Comparison of ENCODE assay signal across 8 cellular contexts in the genomic region with DNA sequence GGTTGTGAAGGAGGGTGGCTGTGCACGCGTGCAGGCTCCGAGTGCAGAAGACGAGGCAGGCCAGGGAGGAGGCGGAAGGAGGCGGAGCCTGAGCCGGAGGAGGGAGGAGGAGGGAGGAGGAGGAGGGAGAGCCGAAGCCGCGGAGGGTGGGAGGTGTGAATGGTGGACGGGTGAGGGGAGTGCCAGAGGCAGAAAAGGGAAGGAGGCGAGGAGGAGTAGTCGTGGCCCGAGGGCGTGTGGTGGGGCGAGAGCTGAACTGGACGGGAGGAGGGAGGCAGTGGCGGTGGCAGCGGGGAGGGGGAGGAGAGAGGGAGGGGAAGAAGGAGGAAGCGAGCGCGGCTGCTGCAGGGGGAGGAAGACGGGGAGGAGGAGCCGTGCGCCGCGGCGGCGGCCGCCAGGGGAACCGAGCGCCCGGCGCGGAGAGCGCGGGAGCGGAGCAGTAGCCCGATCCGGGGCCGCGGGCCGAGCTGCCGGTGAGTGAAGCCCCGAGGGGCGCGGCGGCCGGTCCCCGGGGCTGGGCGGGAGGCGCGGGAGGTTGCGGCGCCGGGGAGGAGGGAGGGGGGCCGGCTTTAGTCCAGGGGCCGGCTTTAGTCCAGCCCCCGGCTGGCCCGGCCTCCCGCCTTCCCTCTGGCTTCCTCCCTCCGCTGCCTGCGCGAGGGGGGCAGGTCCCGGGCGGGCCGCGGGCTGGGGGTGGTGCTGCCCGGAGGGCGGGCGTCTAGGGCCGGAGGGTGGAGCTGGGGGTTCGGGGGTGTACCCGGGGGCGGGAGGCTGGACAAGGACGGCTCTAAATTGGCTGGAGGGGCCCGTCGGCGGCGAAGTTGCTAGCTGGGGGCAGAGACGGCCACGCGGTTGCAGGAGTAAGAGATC. TPM values are rescaled to one million over a fixed set of nuclear protein-coding genes. Genes with fewer than 3 reads are reported as not detected.
DNase-seq lines count a peak whose midpoint lies in the region; ATAC-seq and TF ChIP-seq lines count a peak whose summit lies in the region.

TSS of gene TMEM164 (plus strand) at position 815 of the 867 bp plus-strand sequence. CDS start 661 bp downstream, outside the sequence.

- H3K36me3 Mint-ChIP-seq in Calu3 (ENCODE audit: insufficient read depth, unreplicated experiment), result peaks cover 29% of the 10 kb centered on the region

- peaks cover 31% of the 10 kb centered on the region for H3K79me2 ChIP-seq in PC-3 (ENCODE audit: low read length)

- no peaks in the 10 kb centered on the region for H3K9me3 Mint-ChIP-seq in Calu3 (ENCODE audit: low read depth, unreplicated experiment)

- peaks cover 19% of the 10 kb centered on the region for H3K27me3 ChIP-seq in HUES6 (ENCODE audit: control insufficient read depth, insufficient read depth, low read length)
- H3K27me3 ChIP-seq in PC-3 (ENCODE audit: low read length), result no peaks in the 10 kb centered on the region
- H3K27me3 ChIP-seq in esophagus (ENCODE audit: control insufficient read depth in 1 of 2, insufficient read depth in 2 of 2, low read length in 2 of 2), result no peaks in the 10 kb centered on the region
- peaks cover 0 to 6% of the 10 kb centered on the region in 2 donors for H3K27me3 ChIP-seq in muscle layer of colon (ENCODE audit: control insufficient read depth in 1 of 2, insufficient read depth in 2 of 2, low read length in 2 of 2)

- ATAC-seq in GM21390 (IDR thresholded peaks at IDR 0.05; ENCODE audit: unreplicated experiment) (peak; percentile 89), PC-3 (peak; percentile 76)

- intact Hi-C loops in Calu3 (cut with micrococcal nuclease; ENCODE audit: unreplicated experiment), result no loop called here
- intact Hi-C loops in PC-3 (cut with micrococcal nuclease), result loop anchor here (1.0 to 10.0 kb wide), 3 partner anchors 90 to 412 kb away; no protein-coding TSS in a partner anchor

- TF ChIP-seq CTCF in Calu3 (IDR thresholded peaks at IDR 0.05; ENCODE audit: unreplicated experiment) (no peak), PC-3 (conservative IDR thresholded peaks at IDR 0.05; ENCODE audit: low read depth, low read length) (no peak)

- BruUV-seq in Calu3 (replicated peaks; lab: Mats Ljungman, UMichigan) (no TSS peak), PC-3 (replicated peaks; lab: Mats Ljungman, UMichigan) (no TSS peak)

- no peak within 1 kb of the TSS; the same call in 1 of the 2 replicates for H3K27ac ChIP-seq in HUES6 (ENCODE audit: low read depth, low read length)
- H3K27ac ChIP-seq in PC-3 (ENCODE audit: low read length), result peak within 1 kb of the TSS; percentile 23
- peak within 1 kb of the TSS; percentile 86 to 91 for H3K27ac ChIP-seq in esophagus (ENCODE audit: low read depth in 2 of 2, low read length in 1 of 2)
- peak within 1 kb of the TSS; percentile 73 for H3K27ac ChIP-seq in muscle layer of colon (ENCODE audit: low read depth, low read length)

- peaks cover 39% of the 10 kb centered on the region for H3K4me1 Mint-ChIP-seq in Calu3 (ENCODE audit: low read depth, unreplicated experiment)

- peak within 1 kb of the TSS; percentile 98 for H3K4me2 ChIP-seq in PC-3 (ENCODE audit: low read length)

- H4K20me1 ChIP-seq in PC-3 (ENCODE audit: low read length), result no peaks in the 10 kb centered on the region

- peak within 1 kb of the TSS; percentile 89 for H3K27ac Mint-ChIP-seq in Calu3 (ENCODE audit: unreplicated experiment)

- H3K4me1 ChIP-seq in HUES6 (ENCODE audit: control insufficient read depth, insufficient read depth, low read length) (peaks cover 32% of the 10 kb centered on the region), PC-3 (ENCODE audit: insufficient read depth, low read length) (peaks cover 31% of the 10 kb centered on the region), esophagus (ENCODE audit: control insufficient read depth in 2 of 2, insufficient read depth in 2 of 2, low read length in 1 of 2) (peaks cover 0 to 2% of the 10 kb centered on the region in 2 donors), muscle layer of colon (ENCODE audit: insufficient read depth, low read length) (peaks cover 11% of the 10 kb centered on the region)

- H2AFZ ChIP-seq in PC-3 (ENCODE audit: low read length), result peak within 1 kb of the TSS; percentile 90

- peak within 1 kb of the TSS; percentile 91 for H3K4me3 Mint-ChIP-seq in Calu3 (ENCODE audit: low read depth, unreplicated experiment)

- H3F3A ChIP-seq in PC-3 (ENCODE audit: low read length, unreplicated experiment), result no peaks in the 10 kb centered on the region

- H3K36me3 ChIP-seq in HUES6 (ENCODE audit: control insufficient read depth, insufficient read depth, low read length) (no peaks in the 10 kb centered on the region), PC-3 (ENCODE audit: low read depth, low read length) (no peaks in the 10 kb centered on the region), esophagus (ENCODE audit: control insufficient read depth in 2 of 2, insufficient read depth in 2 of 2, low read length in 1 of 2) (no peaks in the 10 kb centered on the region), muscle layer of colon (ENCODE audit: insufficient read depth, low read length) (no peaks in the 10 kb centered on the region)

- 1 to 26% methylated on average over 17 to 83 of the region's 83 CpGs for WGBS in esophagus, 2 donors

- H3K4me3 ChIP-seq in HUES6 (ENCODE audit: low read depth, low read length), result peak within 1 kb of the TSS; percentile 97
- peak within 1 kb of the TSS; percentile 92 for H3K4me3 ChIP-seq in PC-3 (ENCODE audit: low read length)
- H3K4me3 ChIP-seq in esophagus (ENCODE audit: low read depth in 1 of 2, low read length in 2 of 2), result peak within 1 kb of the TSS; percentile 63 to 66
- peak within 1 kb of the TSS; percentile 41 to 56 for H3K4me3 ChIP-seq in muscle layer of colon (ENCODE audit: low read depth in 1 of 2, low read length in 2 of 2)

- H3K9ac ChIP-seq in HUES6 (ENCODE audit: low read length) (peak within 1 kb of the TSS; percentile 80), PC-3 (ENCODE audit: low read length) (peak within 1 kb of the TSS; percentile 74), muscle layer of colon (ENCODE audit: low read length) (peak within 1 kb of the TSS; percentile 9)

- CTCF ChIA-PET in Calu3 (lab: Charles Lee), result interaction anchor here (0.6 kb wide), 1 partner anchor 411 kb away, joined by 5 read pairs; no protein-coding TSS in a partner anchor
- CTCF ChIA-PET in PC-3 (lab: Charles Lee), result no interaction called here

- no peaks in the 10 kb centered on the region for H3K9me2 ChIP-seq in PC-3 (replicated peaks; ENCODE audit: low read length)

- peaks cover 10% of the 10 kb centered on the region for H3K27me3 Mint-ChIP-seq in Calu3 (ENCODE audit: unreplicated experiment)

- DNase-seq in Calu3 (peak; percentile 85), PC-3 (peak; percentile 71), activated T-cell treated with anti-CD3 and anti-CD28 coated beads for 48 hours (ENCODE audit: low read depth) (peak; percentile 69)
- peak; percentile 59 for DNase-seq in stimulated activated CD8-positive, alpha-beta memory T cell treated with anti-CD3 and anti-CD28 coated beads, Interleukin-7, amount 100 ng/mL, for 24 hours (ENCODE audit: low read depth)

- no peaks in the 10 kb centered on the region for H3K9me3 ChIP-seq in HUES6 (ENCODE audit: control insufficient read depth, insufficient read depth, low read depth, low read length)
- H3K9me3 ChIP-seq in PC-3 (ENCODE audit: low read length), result no peaks in the 10 kb centered on the region
- peaks cover 0 to 4% of the 10 kb centered on the region in 2 donors for H3K9me3 ChIP-seq in esophagus (ENCODE audit: control insufficient read depth in 2 of 2, insufficient read depth in 1 of 2, low read depth in 1 of 2, low read length in 1 of 2)
- H3K9me3 ChIP-seq in muscle layer of colon (ENCODE audit: low read length), result no peaks in the 10 kb centered on the region

- POLR2A ChIA-PET in PC-3 (lab: Charles Lee; ENCODE audit: unreplicated experiment), result interaction anchor here (0.8 kb wide), 1 partner anchor 288 kb away, joined by 9 read pairs; no protein-coding TSS in a partner anchor

RNA-seq across cellular contexts. Expression of gene TMEM164, which starts in this region (rescaled TPM):
- total RNA-seq in Calu3 (2022) (32.6 and 39.5 TPM in 2 replicates), PC-3 (2014; rRNA removed) (23.7 and 26.6 TPM in 2 replicates)
- polyA plus RNA-seq in esophagus, result 10 to 100 TPM in 1 of 2 donors, 1 to 10 TPM in 1; 7.1 to 11.9 TPM

Comparison
In these comparisons a context has a peak if more than half of its experiments do, and no peak if none do; other contexts are left out.
1. H3K9ac ChIP-seq: peak in every context shown above with its lines; median percentile 80 in HUES6; 74 in PC-3; 9 in muscle layer of colon.